2 cellular contexts compared by ENCODE assay signal in genomic region chr17:75489511-75489955, GRCh38.
TF ChIP-seq lines count a peak whose summit lies in the region.

No MANE protein-coding gene starts in this region.

TF ChIP-seq in GM23338, 12 proteins besides CTCF, POLR2A, EP300 and RAD21:
- TF ChIP-seq ZNF114 (CRISPR knock-in tag; IDR thresholded peaks at IDR 0.05) (no peak), JUNB (IDR thresholded peaks at IDR 0.05; ENCODE audit: unreplicated experiment) (no peak), ETS1 (IDR thresholded peaks at IDR 0.05) (no peak), EZH2phosphoT487 (IDR thresholded peaks at IDR 0.05; ENCODE audit: unreplicated experiment) (no peak), ZNF331 (CRISPR knock-in tag; IDR thresholded peaks at IDR 0.05; ENCODE audit: low read depth) (no peak)

TF ChIP-seq in H1, 55 proteins besides CTCF, POLR2A, EP300 and RAD21:
- TF ChIP-seq NANOG (IDR thresholded peaks at IDR 0.05; ENCODE audit: insufficient read depth, low read depth, low read length, poor library complexity, severe bottlenecking) = no peak
- no peak for TF ChIP-seq CBX8 (IDR thresholded peaks at IDR 0.05; ENCODE audit: borderline replicate concordance, low read depth, low read length)
- no peak for TF ChIP-seq SIN3A (conservative IDR thresholded peaks at IDR 0.05 in 1 of 2, IDR thresholded peaks at IDR 0.05 in 1 of 2; ENCODE audit: low read depth in 1 of 2, low read length in 2 of 2)
- TF ChIP-seq YY1 (IDR thresholded peaks at IDR 0.05; ENCODE audit: low read depth, low read length) = no peak
- no peak for TF ChIP-seq TCF12 (IDR thresholded peaks at IDR 0.05; ENCODE audit: low read depth, low read length)
